16 cellular contexts compared by ENCODE assay signal in the genomic region with DNA sequence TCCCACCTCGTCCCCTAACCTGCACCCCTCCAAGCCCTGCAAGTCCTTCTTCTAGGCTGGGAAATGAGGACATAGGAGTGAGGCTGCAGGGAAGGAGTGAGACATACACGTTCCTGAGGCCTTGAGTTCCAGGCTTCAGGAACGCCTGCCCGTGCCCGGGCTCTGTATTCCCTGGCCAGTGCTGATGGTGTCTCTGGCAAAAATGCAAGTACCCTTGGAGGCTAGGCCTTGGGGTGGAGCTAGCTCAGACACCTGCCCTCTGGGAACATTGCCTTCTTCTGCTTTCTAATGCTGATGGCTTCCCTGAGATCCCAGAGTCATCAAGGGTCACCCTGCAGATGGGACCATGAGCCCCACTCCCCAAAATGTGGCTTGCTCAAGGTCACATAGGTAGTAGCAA.
A peak's percentile ranks its signal among the peaks of the same experiment; 100 is the strongest.
DNase-seq lines count a peak whose midpoint lies in the region; ATAC-seq, FAIRE-seq and TF ChIP-seq lines count a peak whose summit lies in the region.
"Had no signal": no experiment of that assay in that cellular context is flagged by ENCODE, and none has a peak within 500 bp of the region (broad histone marks: within the 10 kb centered on the region; RNA-seq: fewer than 3 reads in every experiment).

No MANE protein-coding gene starts in this region.

- TF ChIP-seq POLR2A in gastroesophageal sphincter (IDR thresholded peaks at IDR 0.05) (no peak), GM12891 (IDR thresholded peaks at IDR 0.05; ENCODE audit: low read depth, low read length) (no peak)

- no peak for FAIRE-seq in GM12891 (lab: Jason Lieb, UNC)
- FAIRE-seq: small intestine had no signal

- no peaks in the 10 kb centered on the region for H3K9me2 ChIP-seq in Loucy (replicated peaks; ENCODE audit: low read depth, low read length)

- no peak for TF ChIP-seq EP300 in gastroesophageal sphincter (IDR thresholded peaks at IDR 0.05)

- H3K27ac Mint-ChIP-seq in activated naive CD4-positive, alpha-beta T cell treated with anti-CD3 and anti-CD28 coated beads, Interleukin-2, amount 50 U/mL, for 24 hours = peak overlapping the region; percentile 86
- H3K27ac Mint-ChIP-seq in stimulated activated memory B cell treated with anti-CD40 and anti-IgM and Interleukin-4, amounts not matched to agents 10 μg/mL and 1 μg/mL and 100 μg/mL, for 72 hours = peak overlapping the region; percentile 80
- H3K27ac Mint-ChIP-seq: neural progenitor cell had no signal

- H3K4me3 Mint-ChIP-seq in activated naive CD4-positive, alpha-beta T cell treated with anti-CD3 and anti-CD28 coated beads, Interleukin-2, amount 50 U/mL, for 24 hours = peak overlapping the region; percentile 74
- H3K4me3 Mint-ChIP-seq in stimulated activated memory B cell treated with anti-CD40 and anti-IgM and Interleukin-4, amounts not matched to agents 10 μg/mL and 1 μg/mL and 100 μg/mL, for 72 hours = no peak overlapping the region
- H3K4me3 Mint-ChIP-seq: neural progenitor cell had no signal

- peak overlapping the region in 3 of 4 donors; percentile 7 to 76 (median 60) for H3K27ac ChIP-seq in gastroesophageal sphincter
- H3K27ac ChIP-seq: HL-60, neural progenitor cell had no signal

- no peaks in the 10 kb centered on the region for H3K9me3 ChIP-seq in Loucy (ENCODE audit: insufficient read depth, low read depth, low read length)
- H3K9me3 ChIP-seq in gastroesophageal sphincter = no peaks in the 10 kb centered on the region
- H3K9me3 ChIP-seq: HAP-1 had no signal

- ATAC-seq in gastroesophageal sphincter (no peak), HG03354 (IDR thresholded peaks at IDR 0.05; ENCODE audit: poor library complexity, severe bottlenecking, unreplicated experiment) (no peak)
- no peak for ATAC-seq in stimulated activated memory B cell treated with anti-CD40 and anti-IgM and Interleukin-4, amounts not matched to agents 10 μg/mL and 1 μg/mL and 100 μg/mL, for 72 hours

- no peaks in the 10 kb centered on the region for H3K9me3 Mint-ChIP-seq in activated naive CD4-positive, alpha-beta T cell treated with anti-CD3 and anti-CD28 coated beads, Interleukin-2, amount 50 U/mL, for 24 hours
- H3K9me3 Mint-ChIP-seq in stimulated activated memory B cell treated with anti-CD40 and anti-IgM and Interleukin-4, amounts not matched to agents 10 μg/mL and 1 μg/mL and 100 μg/mL, for 72 hours = no peaks in the 10 kb centered on the region

- no peak overlapping the region for H3K9ac ChIP-seq in Loucy (ENCODE audit: low read depth, low read length, poor library complexity, severe bottlenecking)
- H3K9ac ChIP-seq: neural progenitor cell had no signal

- no peak for TF ChIP-seq CTCF in Loucy (conservative IDR thresholded peaks at IDR 0.05; ENCODE audit: low read length)
- no peak for TF ChIP-seq CTCF in gastroesophageal sphincter (IDR thresholded peaks at IDR 0.05)

- no peak for DNase-seq in activated naive CD4-positive, alpha-beta T cell treated with Interleukin-2 at 50 U/mL for 16 hours
- DNase-seq in GM12891 (ENCODE audit: insufficient read length, low spot score) (no peak), SHP77 (lab: John Stamatoyannopoulos, UW) (no peak)
- DNase-seq: ACHN, cortex of kidney, GF-D8, NCI-H187 treated with DMSO at 0.1 percent for 48 hours, small intestine had no signal

- peaks cover 60% of the 10 kb centered on the region for H3K4me1 ChIP-seq in Loucy (ENCODE audit: insufficient read depth, low read length, poor library complexity, severe bottlenecking)
- H3K4me1 ChIP-seq in gastroesophageal sphincter = peaks cover 3 to 98% (median 69%) of the 10 kb centered on the region in 3 donors
- H3K4me1 ChIP-seq: HAP-1 had no signal

- peaks cover 89% of the 10 kb centered on the region for H3K4me1 Mint-ChIP-seq in activated naive CD4-positive, alpha-beta T cell treated with anti-CD3 and anti-CD28 coated beads, Interleukin-2, amount 50 U/mL, for 24 hours
- H3K4me1 Mint-ChIP-seq in stimulated activated memory B cell treated with anti-CD40 and anti-IgM and Interleukin-4, amounts not matched to agents 10 μg/mL and 1 μg/mL and 100 μg/mL, for 72 hours = peaks cover 94% of the 10 kb centered on the region

- no peaks in the 10 kb centered on the region for H3K36me3 ChIP-seq in Loucy (ENCODE audit: insufficient read depth, low read length)
- no peaks in the 10 kb centered on the region for H3K36me3 ChIP-seq in gastroesophageal sphincter
- H3K36me3 ChIP-seq: HAP-1, neural progenitor cell had no signal

- WGBS in gastroesophageal sphincter (ENCODE audit: low coverage in 1 of 2), 2 donors = 56 to 90% methylated on average over 2 to 5 of the region's 5 CpGs

- H3K27me3 Mint-ChIP-seq in activated naive CD4-positive, alpha-beta T cell treated with anti-CD3 and anti-CD28 coated beads, Interleukin-2, amount 50 U/mL, for 24 hours = no peaks in the 10 kb centered on the region
- H3K27me3 Mint-ChIP-seq in stimulated activated memory B cell treated with anti-CD40 and anti-IgM and Interleukin-4, amounts not matched to agents 10 μg/mL and 1 μg/mL and 100 μg/mL, for 72 hours = no peaks in the 10 kb centered on the region

- no peaks in the 10 kb centered on the region for H4K20me1 ChIP-seq in Loucy (ENCODE audit: insufficient read depth, low read length, poor library complexity, severe bottlenecking)

- peaks cover 19% of the 10 kb centered on the region; the same call in 1 of the 2 replicates for H3K79me2 ChIP-seq in Loucy (ENCODE audit: insufficient read depth, low read length)

- peak overlapping the region; percentile 9 for H3K4me3 ChIP-seq in Loucy (ENCODE audit: low read length, poor library complexity, severe bottlenecking)
- H3K4me3 ChIP-seq in gastroesophageal sphincter = no peak overlapping the region
- H3K4me3 ChIP-seq: HAP-1, neural progenitor cell had no signal

- H2AFZ ChIP-seq in Loucy (ENCODE audit: low read length) = no peak overlapping the region
- H2AFZ ChIP-seq: neural progenitor cell had no signal

- H3K4me2 ChIP-seq in Loucy (ENCODE audit: low read depth, low read length, poor library complexity, severe bottlenecking) = peak overlapping the region; percentile 46
- H3K4me2 ChIP-seq: neural progenitor cell had no signal

- H3F3A ChIP-seq in Loucy (ENCODE audit: low read depth) = no peaks in the 10 kb centered on the region

- H3K36me3 Mint-ChIP-seq in activated naive CD4-positive, alpha-beta T cell treated with anti-CD3 and anti-CD28 coated beads, Interleukin-2, amount 50 U/mL, for 24 hours = no peaks in the 10 kb centered on the region
- H3K36me3 Mint-ChIP-seq in stimulated activated memory B cell treated with anti-CD40 and anti-IgM and Interleukin-4, amounts not matched to agents 10 μg/mL and 1 μg/mL and 100 μg/mL, for 72 hours = no peaks in the 10 kb centered on the region
- H3K36me3 Mint-ChIP-seq: neural progenitor cell had no signal

- H3K27me3 ChIP-seq in Loucy (ENCODE audit: insufficient read depth, low read length, poor library complexity, severe bottlenecking) (no peaks in the 10 kb centered on the region), gastroesophageal sphincter (no peaks in the 10 kb centered on the region)
- H3K27me3 ChIP-seq: neural progenitor cell had no signal

TF ChIP-seq in GM12891, 5 proteins besides CTCF, POLR2A, EP300 and RAD21:
- TF ChIP-seq POU2F2 (IDR thresholded peaks at IDR 0.05; ENCODE audit: low read depth, low read length) (no peak), SPI1 (IDR thresholded peaks at IDR 0.05; ENCODE audit: low read depth, low read length) (no peak), TAF1 (IDR thresholded peaks at IDR 0.05; ENCODE audit: low read depth, low read length) (no peak), POLR2AphosphoS5 (IDR thresholded peaks at IDR 0.05; ENCODE audit: low read depth, low read length) (no peak), PAX5 (IDR thresholded peaks at IDR 0.05; ENCODE audit: insufficient read depth, low read length, severe bottlenecking) (no peak)
